In the genomic region with DNA sequence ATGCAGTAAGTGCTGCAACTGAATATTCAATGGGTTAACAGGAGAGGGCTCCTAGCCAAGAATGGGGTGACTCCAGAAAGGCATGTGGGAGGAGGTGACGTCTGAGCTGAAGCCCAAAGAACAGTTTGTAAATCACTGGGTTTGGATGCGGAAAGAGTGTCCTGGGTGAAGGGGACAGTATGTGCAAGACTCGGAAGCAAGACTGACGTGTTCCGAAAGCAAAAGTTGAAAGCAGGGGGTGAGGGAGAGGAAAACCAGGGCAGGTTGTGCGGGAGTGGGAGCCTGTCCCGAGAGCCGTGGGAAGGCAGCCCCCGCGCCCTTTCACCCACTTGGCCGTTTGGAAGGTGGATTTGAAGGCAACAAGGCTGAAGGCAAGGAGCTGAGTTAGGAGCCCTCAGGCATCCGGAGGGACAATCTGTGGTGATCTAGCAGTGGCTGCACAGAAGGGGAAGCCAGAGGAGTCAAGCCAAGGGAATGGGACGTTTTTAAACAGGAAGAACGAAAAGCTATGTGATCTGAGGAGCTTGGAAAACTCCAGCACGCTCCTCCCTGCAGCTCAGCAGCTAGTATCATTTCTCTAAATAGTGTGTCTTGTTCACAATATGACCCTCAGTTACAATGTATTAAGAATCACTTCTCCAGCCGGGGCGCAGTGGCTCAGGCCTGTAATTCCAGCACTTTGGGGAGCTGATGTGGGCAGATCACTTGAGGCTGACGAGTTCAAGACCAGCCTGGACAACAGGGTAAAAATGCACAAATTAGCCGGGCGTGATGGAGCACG, we compare ENCODE assay signal across 11 cellular contexts. TPM values are rescaled to one million over a fixed set of nuclear protein-coding genes. Genes with fewer than 3 reads are reported as not detected.
DNase-seq lines count a peak whose midpoint lies in the region; ATAC-seq, FAIRE-seq and TF ChIP-seq lines count a peak whose summit lies in the region.
"Had no signal": no experiment of that assay in that cellular context is flagged by ENCODE, and none has a peak within 500 bp of the region (broad histone marks: within the 10 kb centered on the region; RNA-seq: fewer than 3 reads in every experiment).

No MANE protein-coding gene starts in this region.

- H3K27me3 ChIP-seq in ascending aorta (no peaks in the 10 kb centered on the region), heart left ventricle (no peaks in the 10 kb centered on the region), pancreas (no peaks in the 10 kb centered on the region)

- H3K27ac ChIP-seq in ascending aorta, result peak overlapping the region; percentile 61 to 86
- H3K27ac ChIP-seq in heart left ventricle, result peak overlapping the region; percentile 85 to 98 (median 91)
- H3K27ac ChIP-seq in pancreas, result peak overlapping the region in 3 of 4 donors; percentile 11 to 26 (median 22)

- 15 to 23% (median 18%) methylated on average over 21 of the region's 21 CpGs for WGBS in heart left ventricle, 4 donors
- 37 to 52% methylated on average over 21 of the region's 21 CpGs for WGBS in pancreas, 2 donors

- H3K36me3 ChIP-seq in ascending aorta, result no peaks in the 10 kb centered on the region
- no peaks in the 10 kb centered on the region for H3K36me3 ChIP-seq in heart left ventricle
- no peaks in the 10 kb centered on the region for H3K36me3 ChIP-seq in pancreas

- ATAC-seq in heart left ventricle (peak; percentile 93 to 95 (median 94)), pancreas (peak; percentile 70 to 79 (median 76)), GM19324 (IDR thresholded peaks at IDR 0.05; ENCODE audit: low FRiP score, unreplicated experiment) (no peak)

- no peak for FAIRE-seq in pancreas (lab: Jason Lieb, UNC)

- no peak for TF ChIP-seq CTCF in ascending aorta (IDR thresholded peaks at IDR 0.05)
- TF ChIP-seq CTCF in heart left ventricle (IDR thresholded peaks at IDR 0.05), result no peak
- no peak for TF ChIP-seq CTCF in pancreas (IDR thresholded peaks at IDR 0.05)

- H3K9me3 ChIP-seq in ascending aorta (no peaks in the 10 kb centered on the region), heart left ventricle (no peaks in the 10 kb centered on the region), pancreas (no peaks in the 10 kb centered on the region)

- intact Hi-C loops in ascending aorta (cut with DNase I) (loop anchor here (5.0 kb wide), 1 partner anchor 56 kb away; a partner anchor contains a TSS), heart left ventricle (cut with DNase I) (loop anchor here in 3 of 10 donors (1.0 to 5.0 kb wide), 4 partner anchors 8 to 68 kb away; a partner anchor contains a TSS), pancreas (cut with DNase I) (no loop called here)

- peak in 1 of 2 donors; percentile 68 for TF ChIP-seq POLR2A in heart left ventricle (IDR thresholded peaks at IDR 0.05)

- DNase-seq in AG20443 (ENCODE audit: low spot score) (peak; percentile 82), ascending aorta (ENCODE audit: low spot score in 2 of 2) (peak in 1 of 2 donors; percentile 90), heart left ventricle (peak; percentile 70 to 96 (median 83)), pancreas (peak in 3 of 6 donors; percentile 16 to 44 (median 40)), retina (no peak)
- DNase-seq in activated effector memory CD4-positive, alpha-beta T cell treated with anti-CD3 and anti-CD28 coated beads, Interleukin-2, amount 50 U/mL, for 16 hours, result no peak
- no peak for DNase-seq in activated CD4-positive, alpha-beta T cell treated with anti-CD3 and anti-CD28 coated beads, Interleukin-2, amount 50 U/mL, for 1 hour
- DNase-seq: activated T-cell treated with anti-CD3 and anti-CD28 coated beads, Interleukin-2, amount 50 U/mL, for 24 hours; CD4-positive, alpha-beta memory T cell; NCI-H2029 had no signal

- H3K4me3 ChIP-seq in ascending aorta (peak overlapping the region; percentile 27 to 60), heart left ventricle (peak overlapping the region in 10 of 12 donors; percentile 24 to 55 (median 46)), pancreas (peak overlapping the region in 1 of 4 donors; percentile 17)

- peaks cover 4 to 19% of the 10 kb centered on the region in 2 donors for H3K4me1 ChIP-seq in ascending aorta
- H3K4me1 ChIP-seq in heart left ventricle, result peaks cover 13 to 47% (median 23%) of the 10 kb centered on the region in 12 donors
- no peaks in the 10 kb centered on the region for H3K4me1 ChIP-seq in pancreas

RNA-seq across cellular contexts. Expression of a gene that starts 7.7 kb away (rescaled TPM):
- not detected for total RNA-seq in ascending aorta
- total RNA-seq in heart left ventricle, result 10 to 100 TPM in 1 of 9 donors, 1 to 10 TPM in 4, under 1 TPM in 4; 0.27 to 10.2 (median 1.7) TPM
- polyA plus RNA-seq in heart left ventricle, result 1 to 10 TPM; 2.4 to 2.6 TPM
- total RNA-seq in pancreas, result under 1 TPM in 5 of 6 donors, not detected in 1; 0.09 to 0.69 (median 0.22) TPM
- polyA plus RNA-seq in pancreas, result 1 to 10 TPM; 1.2 to 1.7 TPM
- total RNA-seq: CD4-positive, alpha-beta memory T cell had no signal

RNA-seq across cellular contexts. Expression of a gene that starts 57.5 kb away (rescaled TPM):
- total RNA-seq in ascending aorta (94.6 TPM), heart left ventricle (100 to 1,000 TPM; 188 to 293 (median 222) TPM), pancreas (10 to 100 TPM; 19.2 to 46.9 (median 30.5) TPM)
- polyA plus RNA-seq in heart left ventricle (100 to 1,000 TPM; 126 to 333 TPM), pancreas (10 to 100 TPM; 29.0 to 78.9 TPM)

Comparison
In these comparisons a context has a peak if more than half of its experiments do, and no peak if none do; other contexts are left out.
1. DNase-seq: peak in AG20443 (single experiment) and heart left ventricle (5 of 5); none in retina (single experiment), activated effector memory CD4-positive, alpha-beta T cell treated with anti-CD3 and anti-CD28 coated beads, Interleukin-2, amount 50 U/mL, for 16 hours (single experiment) and activated CD4-positive, alpha-beta T cell treated with anti-CD3 and anti-CD28 coated beads, Interleukin-2, amount 50 U/mL, for 1 hour (single experiment).
2. H3K27ac ChIP-seq: peak in every context shown above with its lines; median percentile 91 in heart left ventricle; 74 in ascending aorta; 22 in pancreas.